13 cellular contexts compared by ENCODE assay signal in the genomic region with DNA sequence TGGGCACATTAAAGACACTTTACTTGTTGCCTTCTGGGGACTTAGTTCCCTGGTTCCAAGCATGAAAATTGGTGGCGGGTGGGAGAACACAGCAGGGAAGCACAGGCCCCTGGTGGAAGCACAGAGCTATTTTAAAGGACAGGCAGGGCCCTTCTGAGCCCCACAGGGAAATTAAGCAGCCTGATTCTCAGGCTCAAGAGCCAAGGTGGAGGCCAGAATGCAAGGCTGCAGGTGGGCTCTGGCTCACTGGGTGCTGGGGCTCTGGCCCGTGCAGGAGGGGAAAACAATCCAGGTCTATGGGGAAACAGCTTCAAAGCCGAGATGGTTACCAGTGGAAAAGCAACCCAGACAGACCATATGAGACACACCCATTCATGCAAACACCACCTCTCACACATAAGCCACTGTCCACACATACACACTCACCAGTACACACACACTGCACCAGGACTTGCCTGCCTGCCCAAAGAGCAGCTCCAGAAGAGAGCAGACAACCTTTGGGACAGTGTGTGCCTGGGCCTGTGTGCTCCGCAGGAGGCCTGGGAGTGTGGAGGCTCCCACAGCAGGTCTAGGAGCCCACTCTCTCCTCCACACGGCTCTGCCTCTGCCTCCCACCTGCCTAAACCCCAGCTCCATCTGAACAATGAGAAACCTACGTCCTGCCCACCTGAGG. TPM values are rescaled to one million over a fixed set of nuclear protein-coding genes. Genes with fewer than 3 reads are reported as not detected.
DNase-seq lines count a peak whose midpoint lies in the region; ATAC-seq, FAIRE-seq and TF ChIP-seq lines count a peak whose summit lies in the region.
"Had no signal": no experiment of that assay in that cellular context is flagged by ENCODE, and none has a peak within 500 bp of the region (broad histone marks: within the 10 kb centered on the region; RNA-seq: fewer than 3 reads in every experiment).

No MANE protein-coding gene starts in this region.

- H4K20me1 ChIP-seq in BLaER1 treated with 17β-estradiol and CSF1 and Interleukin-3, amounts not matched to agents 10 nM and 100 nM, result peaks cover 0 to 42% (median 11%) of the 10 kb centered on the region in 11 experiments; a peak in 11 of 22 replicates
- H4K20me1 ChIP-seq in astrocyte (ENCODE audit: insufficient read depth, low read length), result no peaks in the 10 kb centered on the region

- H3K4me3 ChIP-seq in BLaER1 treated with 17β-estradiol and CSF1 and Interleukin-3, amounts not matched to agents 10 nM and 100 nM, result peak overlapping the region; percentile 45 to 73 (median 67)
- no peak overlapping the region for H3K4me3 ChIP-seq in astrocyte (ENCODE audit: insufficient read depth, low read depth, low read length)
- H3K4me3 ChIP-seq: smooth muscle cell had no signal

- peak overlapping the region; percentile 79 to 99 (median 95) for H3K27ac ChIP-seq in BLaER1 treated with 17β-estradiol and CSF1 and Interleukin-3, amounts not matched to agents 10 nM and 100 nM
- no peak overlapping the region for H3K27ac ChIP-seq in astrocyte (ENCODE audit: low read depth, low read length)

- DNase-seq in astrocyte (ENCODE audit: low read depth), result no peak
- DNase-seq in neural crest cell (ENCODE audit: low read depth, low spot score), result no peak
- no peak for DNase-seq in DMS53 treated with DMSO at 0.1 percent for 48 hours (lab: John Stamatoyannopoulos, UW; ENCODE audit: unreplicated experiment)
- DNase-seq in activated T-cell treated with anti-CD3 and anti-CD28 coated beads, Interleukin-2, amount 50 U/mL, for 4 hours, result no peak
- DNase-seq in ACHN, result no peak
- DNase-seq: NCI-H446, T-cell had no signal

- H3K4me2 ChIP-seq in BLaER1 treated with 17β-estradiol and CSF1 and Interleukin-3, amounts not matched to agents 10 nM and 100 nM, result peak overlapping the region; percentile 89 to 100 (median 98)
- no peak overlapping the region for H3K4me2 ChIP-seq in astrocyte (ENCODE audit: low read length)

- H3K4me3 Mint-ChIP-seq in astrocyte (ENCODE audit: unreplicated experiment), result no peak overlapping the region
- H3K4me3 Mint-ChIP-seq in neural crest cell, result no peak overlapping the region
- no peak overlapping the region for H3K4me3 Mint-ChIP-seq in activated T-cell treated with anti-CD3 and anti-CD28 coated beads, Interleukin-2, amount 50 U/mL, for 4 hours
- H3K4me3 Mint-ChIP-seq: T-cell had no signal

- H2AFZ ChIP-seq in astrocyte (ENCODE audit: low read depth, low read length), result no peak overlapping the region

- ATAC-seq in GM19463 (IDR thresholded peaks at IDR 0.05; ENCODE audit: unreplicated experiment), result no peak
- ATAC-seq in activated T-cell treated with anti-CD3 and anti-CD28 coated beads, Interleukin-2, amount 50 U/mL, for 4 hours, result no peak
- ATAC-seq: T-cell had no signal

- H3K9ac ChIP-seq in BLaER1 treated with 17β-estradiol and CSF1 and Interleukin-3, amounts not matched to agents 10 nM and 100 nM, result peak overlapping the region; percentile 80 to 94 (median 90)
- H3K9ac ChIP-seq in astrocyte (ENCODE audit: low read length), result no peak overlapping the region

- no peak for FAIRE-seq in astrocyte (lab: Jason Lieb, UNC)
- FAIRE-seq: colon had no signal

- H3K27me3 Mint-ChIP-seq in astrocyte (ENCODE audit: low read depth, unreplicated experiment) (peaks cover 43% of the 10 kb centered on the region), neural crest cell (ENCODE audit: low read depth) (peaks cover 6% of the 10 kb centered on the region)
- no peaks in the 10 kb centered on the region for H3K27me3 Mint-ChIP-seq in activated T-cell treated with anti-CD3 and anti-CD28 coated beads, Interleukin-2, amount 50 U/mL, for 4 hours (ENCODE audit: low read depth)
- H3K27me3 Mint-ChIP-seq: T-cell had no signal

- no peaks in the 10 kb centered on the region for H3K27me3 ChIP-seq in BLaER1 treated with 17β-estradiol and CSF1 and Interleukin-3, amounts not matched to agents 10 nM and 100 nM
- no peaks in the 10 kb centered on the region for H3K27me3 ChIP-seq in astrocyte (ENCODE audit: insufficient read depth, low read length)

- in situ Hi-C loops in ACHN (cut with HindIII; ENCODE audit: low pct_ligation_motif_present, low pct_unique_long_range_greater_than_20kb, low sequenced_read_pairs), result no loop called here

- peaks cover 94 to 97% (median 95%) of the 10 kb centered on the region in 10 experiments for H3K4me1 ChIP-seq in BLaER1 treated with 17β-estradiol and CSF1 and Interleukin-3, amounts not matched to agents 10 nM and 100 nM
- peaks cover 26% of the 10 kb centered on the region for H3K4me1 ChIP-seq in astrocyte (ENCODE audit: insufficient read depth, low read length)

- H3K9me3 Mint-ChIP-seq in astrocyte (ENCODE audit: unreplicated experiment) (no peaks in the 10 kb centered on the region), neural crest cell (no peaks in the 10 kb centered on the region)
- no peaks in the 10 kb centered on the region for H3K9me3 Mint-ChIP-seq in activated T-cell treated with anti-CD3 and anti-CD28 coated beads, Interleukin-2, amount 50 U/mL, for 4 hours
- H3K9me3 Mint-ChIP-seq: T-cell had no signal

- peaks cover 5 to 50% (median 21%) of the 10 kb centered on the region in 11 experiments; a peak in 19 of 22 replicates for H3K36me3 ChIP-seq in BLaER1 treated with 17β-estradiol and CSF1 and Interleukin-3, amounts not matched to agents 10 nM and 100 nM
- H3K36me3 ChIP-seq in astrocyte (ENCODE audit: insufficient read depth, low read length), result no peaks in the 10 kb centered on the region

- H3K4me1 Mint-ChIP-seq in astrocyte (ENCODE audit: low read depth, unreplicated experiment) (peaks cover 3% of the 10 kb centered on the region), neural crest cell (peaks cover 14% of the 10 kb centered on the region)
- peaks cover 42% of the 10 kb centered on the region for H3K4me1 Mint-ChIP-seq in activated T-cell treated with anti-CD3 and anti-CD28 coated beads, Interleukin-2, amount 50 U/mL, for 4 hours (ENCODE audit: low read depth)

- peak; percentile 53 for TF ChIP-seq POLR2A in GM18526 (IDR thresholded peaks at IDR 0.05; ENCODE audit: extremely low read depth, insufficient read length)

- TF ChIP-seq CTCF in astrocyte (IDR thresholded peaks at IDR 0.05; ENCODE audit: insufficient read depth, low read depth, low read length), result no peak
- TF ChIP-seq CTCF in neural crest cell (conservative IDR thresholded peaks at IDR 0.05), result no peak

- H3K9me3 ChIP-seq in BLaER1 treated with 17β-estradiol and CSF1 and Interleukin-3, amounts not matched to agents 10 nM and 100 nM (replicated peaks in 1 of 11), result no peaks in the 10 kb centered on the region
- no peaks in the 10 kb centered on the region for H3K9me3 ChIP-seq in astrocyte (ENCODE audit: insufficient read depth, low read depth, low read length)

- no peaks in the 10 kb centered on the region for H3K79me2 ChIP-seq in astrocyte (ENCODE audit: insufficient read depth, low read length)

- H3K27ac Mint-ChIP-seq in astrocyte (ENCODE audit: unreplicated experiment) (peak overlapping the region; percentile 34), neural crest cell (ENCODE audit: unreplicated experiment) (peak overlapping the region; percentile 57)

- H3K36me3 Mint-ChIP-seq in astrocyte (ENCODE audit: low read depth, unreplicated experiment) (no peaks in the 10 kb centered on the region), neural crest cell (ENCODE audit: low read depth) (no peaks in the 10 kb centered on the region)
- peaks cover 3% of the 10 kb centered on the region for H3K36me3 Mint-ChIP-seq in activated T-cell treated with anti-CD3 and anti-CD28 coated beads, Interleukin-2, amount 50 U/mL, for 4 hours (ENCODE audit: insufficient read depth)
- H3K36me3 Mint-ChIP-seq: T-cell had no signal

RNA-seq across cellular contexts. Expression of a gene that starts 30.6 kb away (rescaled TPM):
- total RNA-seq in astrocyte, result 3.9 and 4.7 TPM in 2 replicates
- total RNA-seq in neural crest cell, result 1.1 and 1.3 TPM in 2 replicates
- 10 to 100 TPM in 2 of 3 donors, 1 to 10 TPM in 1; 7.6 to 15.4 (median 10.8) TPM for total RNA-seq in activated T-cell treated with anti-CD3 and anti-CD28 coated beads, Interleukin-2, amount 50 U/mL, for 4 hours

RNA-seq across cellular contexts. Expression of a gene that starts 42.4 kb away (rescaled TPM):
- total RNA-seq in astrocyte, result not detected in 2 replicates
- not detected in 2 replicates for total RNA-seq in neural crest cell
- under 1 TPM; 0.14 to 0.38 (median 0.24) TPM for total RNA-seq in activated T-cell treated with anti-CD3 and anti-CD28 coated beads, Interleukin-2, amount 50 U/mL, for 4 hours
- total RNA-seq: mesenteric fat pad, smooth muscle cell had no signal
